In genomic region chr16:89197633-89198416, GRCh38 we compare ENCODE assay signal across 1 cellular context.
TF ChIP-seq lines count a peak whose summit lies in the region.

No MANE protein-coding gene starts in this region.

TF ChIP-seq in HepG2, 621 proteins besides CTCF, POLR2A, EP300 and RAD21 (continued from another document and continues in another):
- no peak; the same call in none of the 2 replicates for TF ChIP-seq ZNF3 (CRISPR knock-in tag; IDR thresholded peaks at IDR 0.05)
- TF ChIP-seq ZNF800 (CRISPR knock-in tag; IDR thresholded peaks at IDR 0.05), result peak; percentile 59; the same call in 1 of the 2 replicates
- TF ChIP-seq ZFAT (CRISPR knock-in tag; conservative IDR thresholded peaks at IDR 0.05), result no peak
- TF ChIP-seq ATF4 (CRISPR knock-in tag; IDR thresholded peaks at IDR 0.05), result peak in 1 of 2 experiments; percentile 35; a peak in 2 of 4 replicates
- TF ChIP-seq AGO2 (optimal IDR thresholded peaks at IDR 0.05; ENCODE audit: low read depth, low read length), result peak; percentile 68
- TF ChIP-seq ISL2 (CRISPR knock-in tag; IDR thresholded peaks at IDR 0.05), result peak; percentile 90
- peak; percentile 70; the same call in 1 of the 2 replicates for TF ChIP-seq THAP11 (CRISPR knock-in tag; IDR thresholded peaks at IDR 0.05)
- TF ChIP-seq BCL6 (CRISPR knock-in tag; IDR thresholded peaks at IDR 0.05), result peak; percentile 89
- TF ChIP-seq THYN1 (CRISPR knock-in tag; IDR thresholded peaks at IDR 0.05; ENCODE audit: borderline replicate concordance, low read depth), result no peak
- peak; percentile 75; the same call in 1 of the 2 replicates for TF ChIP-seq KLF11 (CRISPR knock-in tag; IDR thresholded peaks at IDR 0.05)
- peak; percentile 77; the same call in 1 of the 2 replicates for TF ChIP-seq HMGXB3 (CRISPR knock-in tag; IDR thresholded peaks at IDR 0.05; ENCODE audit: borderline replicate concordance)
- no peak for TF ChIP-seq ATF5 (CRISPR knock-in tag; IDR thresholded peaks at IDR 0.05; ENCODE audit: low read depth)
- no peak for TF ChIP-seq PREB (CRISPR knock-in tag; IDR thresholded peaks at IDR 0.05)
- TF ChIP-seq RFXANK (CRISPR knock-in tag; IDR thresholded peaks at IDR 0.05), result peak; percentile 59; the same call in 1 of the 2 replicates
- TF ChIP-seq NR1H2 (CRISPR knock-in tag; IDR thresholded peaks at IDR 0.05; ENCODE audit: borderline replicate concordance, low read depth), result no peak
- peak; percentile 83 for TF ChIP-seq ARID5B (CRISPR knock-in tag; IDR thresholded peaks at IDR 0.05)
- TF ChIP-seq ZNF280D (CRISPR knock-in tag; IDR thresholded peaks at IDR 0.05), result no peak
- no peak for TF ChIP-seq BRF2 (CRISPR knock-in tag; IDR thresholded peaks at IDR 0.05)
- TF ChIP-seq ZNF572 (CRISPR knock-in tag; IDR thresholded peaks at IDR 0.05), result no peak; the same call in 1 of the 2 replicates
- TF ChIP-seq ZNF264 (CRISPR knock-in tag; IDR thresholded peaks at IDR 0.05), result peak; percentile 63; the same call in 1 of the 2 replicates
- TF ChIP-seq ZNF33B (CRISPR knock-in tag; IDR thresholded peaks at IDR 0.05), result no peak
- no peak; the same call in 1 of the 2 replicates for TF ChIP-seq ZNF367 (CRISPR knock-in tag; IDR thresholded peaks at IDR 0.05; ENCODE audit: borderline replicate concordance)
- peak; percentile 97 for TF ChIP-seq NR2F2 (IDR thresholded peaks at IDR 0.05; ENCODE audit: borderline replicate concordance, low read depth)
- peak; percentile 77 for TF ChIP-seq GABPB1 (CRISPR knock-in tag; IDR thresholded peaks at IDR 0.05)
- no peak; the same call in 1 of the 2 replicates for TF ChIP-seq MXD4 (CRISPR knock-in tag; IDR thresholded peaks at IDR 0.05)
- TF ChIP-seq ZNF12 (CRISPR knock-in tag; IDR thresholded peaks at IDR 0.05), result peak; percentile 66; the same call in 1 of the 2 replicates
- TF ChIP-seq JUNB (CRISPR knock-in tag; IDR thresholded peaks at IDR 0.05; ENCODE audit: borderline replicate concordance), result no peak
- peak; percentile 99 for TF ChIP-seq TBX3 (IDR thresholded peaks at IDR 0.05; ENCODE audit: borderline replicate concordance)
- TF ChIP-seq JUND (CRISPR knock-in tag; IDR thresholded peaks at IDR 0.05), result peak; percentile 77; the same call in 1 of the 2 replicates
- no peak for TF ChIP-seq ZNF670 (CRISPR knock-in tag; IDR thresholded peaks at IDR 0.05; ENCODE audit: borderline replicate concordance)
- TF ChIP-seq E2F5 (CRISPR knock-in tag; conservative IDR thresholded peaks at IDR 0.05), result no peak
- peak; percentile 89; the same call in 1 of the 2 replicates for TF ChIP-seq ZNF205 (CRISPR knock-in tag; IDR thresholded peaks at IDR 0.05)
- peak; percentile 79; the same call in 1 of the 2 replicates for TF ChIP-seq MTF2 (CRISPR knock-in tag; IDR thresholded peaks at IDR 0.05; ENCODE audit: borderline replicate concordance)
- TF ChIP-seq ZNF577 (CRISPR knock-in tag; IDR thresholded peaks at IDR 0.05; ENCODE audit: borderline replicate concordance, low read depth), result no peak
- TF ChIP-seq KDM2A (CRISPR knock-in tag; IDR thresholded peaks at IDR 0.05; ENCODE audit: borderline replicate concordance, low read depth), result peak; percentile 84
- TF ChIP-seq CBX5 (CRISPR knock-in tag; IDR thresholded peaks at IDR 0.05; ENCODE audit: borderline replicate concordance), result peak; percentile 82; the same call in 1 of the 2 replicates
- TF ChIP-seq SPEN (CRISPR knock-in tag; IDR thresholded peaks at IDR 0.05; ENCODE audit: low read depth), result no peak; the same call in 1 of the 2 replicates
- no peak for TF ChIP-seq MYNN (CRISPR knock-in tag; IDR thresholded peaks at IDR 0.05; ENCODE audit: low read depth)
